In genomic region chr13:26487781-26488180, GRCh38 we compare ENCODE assay signal across 1 cellular context.
TF ChIP-seq lines count a peak whose summit lies in the region.

No MANE protein-coding gene starts in this region.

TF ChIP-seq in H1, 55 proteins besides CTCF, POLR2A, EP300 and RAD21:
- TF ChIP-seq SP4 (IDR thresholded peaks at IDR 0.05; ENCODE audit: low read length) (no peak), BRCA1 (IDR thresholded peaks at IDR 0.05; ENCODE audit: low read depth, low read length) (no peak), SRF (IDR thresholded peaks at IDR 0.05; ENCODE audit: low read depth, low read length) (no peak), MAFK (IDR thresholded peaks at IDR 0.05; ENCODE audit: low read depth, low read length) (no peak), E2F6 (IDR thresholded peaks at IDR 0.05) (no peak), YY1 (IDR thresholded peaks at IDR 0.05; ENCODE audit: low read depth, low read length) (no peak), SIN3A (conservative IDR thresholded peaks at IDR 0.05 in 1 of 2, IDR thresholded peaks at IDR 0.05 in 1 of 2; ENCODE audit: low read depth in 1 of 2, low read length in 2 of 2) (no peak), RFX5 (IDR thresholded peaks at IDR 0.05; ENCODE audit: borderline replicate concordance, low read depth, low read length) (no peak)
